In genomic region chr19:12318782-12319413, GRCh38 we compare ENCODE assay signal across 2 cellular contexts.
TF ChIP-seq lines count a peak whose summit lies in the region.

No MANE protein-coding gene starts in this region.

TF ChIP-seq in K562, 482 proteins besides CTCF, POLR2A, EP300 and RAD21:
- TF ChIP-seq PTBP1 (IDR thresholded peaks at IDR 0.05; ENCODE audit: low read depth, low read length): no peak
- TF ChIP-seq ZNF75A (CRISPR knock-in tag; IDR thresholded peaks at IDR 0.05): peak; percentile 97
- TF ChIP-seq ZNF274 (IDR thresholded peaks at IDR 0.05; ENCODE audit: borderline replicate concordance, low read depth, low read length): peak; percentile 76; the same call in 1 of the 2 replicates
TF ChIP-seq in K562: peak in this region for 2.

TF ChIP-seq in liver, 16 proteins besides CTCF, POLR2A, EP300 and RAD21:
- no peak for TF ChIP-seq JUND (IDR thresholded peaks at IDR 0.05)
- TF ChIP-seq YY1 (IDR thresholded peaks at IDR 0.05): no peak
- no peak for TF ChIP-seq REST (IDR thresholded peaks at IDR 0.05)
